ENCODE assay signal across 23 cellular contexts in genomic region chr2:3182848-3183247, GRCh38.
"Had no signal": no experiment of that assay in that cellular context is flagged by ENCODE, and none has a peak within 500 bp of the region (broad histone marks: within the 10 kb centered on the region; RNA-seq: fewer than 3 reads in every experiment).

No MANE protein-coding gene starts in this region.

- H3K27ac ChIP-seq: RWPE1, SJCRH30 had no signal

- H3K27me3 ChIP-seq: MG63, SJCRH30 had no signal

- DNase-seq: Karpas-422; KG1; MG63; NCI-H1092; NCI-H1436; NCI-H187; NCI-H2029; NCI-H2081 treated with DMSO at 0.1 percent for 48 hours; NCI-H2171; NCI-H226; NCI-H446; NCI-H510A; NCI-H524 treated with DMSO at 0.1 percent for 48 hours; NCI-H69; NCI-H774; NK-92 treated with Interleukin-12 subunit alpha and Interleukin-12 subunit beta, amount 100 ng/mL, for 24 hours; PC-3; SHP77 treated with DMSO at 0.1 percent for 48 hours; SJCRH30 had no signal

- H3K4me3 ChIP-seq: MG63, SJCRH30 had no signal

- H3K36me3 ChIP-seq: MG63, SJCRH30 had no signal

- H3K9me3 ChIP-seq: MG63, SJCRH30 had no signal

- ATAC-seq: HepG2, Panc1, PC-3, SK-N-SH treated with all-trans-retinoic acid at 6 μM for 48 hours had no signal

- H3K4me1 ChIP-seq: SJCRH30 had no signal
